Comparison of ENCODE assay signal across 31 cellular contexts in genomic region chr7:42035205-42035604, GRCh38.
A peak's percentile ranks its signal among the peaks of the same experiment; 100 is the strongest.
DNase-seq lines count a peak whose midpoint lies in the region; ATAC-seq and TF ChIP-seq lines count a peak whose summit lies in the region.
"Had no signal": no experiment of that assay in that cellular context is flagged by ENCODE, and none has a peak within 500 bp of the region (broad histone marks: within the 10 kb centered on the region; RNA-seq: fewer than 3 reads in every experiment).

No MANE protein-coding gene starts in this region.

- no peak for TF ChIP-seq CTCF in fibroblast of the aortic adventitia (IDR thresholded peaks at IDR 0.05; ENCODE audit: insufficient read depth, low read length)
- no peak for TF ChIP-seq CTCF in type B pancreatic cell (conservative IDR thresholded peaks at IDR 0.05)

- peaks cover under 1% of the 10 kb centered on the region for H3K4me1 Mint-ChIP-seq in type B pancreatic cell (ENCODE audit: unreplicated experiment)
- H3K4me1 Mint-ChIP-seq: activated CD4-positive, alpha-beta T cell treated with anti-CD3 and anti-CD28 coated beads for 36 hours; CD4-positive, CD25-positive, alpha-beta regulatory T cell; naive thymus-derived CD4-positive, alpha-beta T cell had no signal

- DNase-seq in GM04503 (ENCODE audit: low read depth) (peak; percentile 31), RKO (ENCODE audit: low spot score) (peak; percentile 0), fibroblast of the aortic adventitia (ENCODE audit: low read depth) (peak; percentile 59), pons (ENCODE audit: low spot score) (peak; percentile 34), NCI-H146 (lab: John Stamatoyannopoulos, UW) (no peak), type B pancreatic cell (ENCODE audit: extremely low spot score, unreplicated experiment) (no peak)
- DNase-seq: activated CD4-positive, alpha-beta T cell treated with anti-CD3 and anti-CD28 coated beads for 36 hours; activated CD8-positive, alpha-beta T cell treated with anti-CD3 and anti-CD28 coated beads for 36 hours; activated naive CD4-positive, alpha-beta T cell treated with anti-CD3 and anti-CD28 coated beads for 36 hours; Calu3; CD4-positive, CD25-positive, alpha-beta regulatory T cell; DND-41; GF-D8; GOT3; Karpas-422; midbrain; MV-4-11; naive thymus-derived CD4-positive, alpha-beta T cell; NCI-H1436; NCI-H2081 treated with DMSO at 0.1 percent for 48 hours; NCI-H2227 treated with DMSO at 0.1 percent for 48 hours; NCI-H526 treated with DMSO at 0.1 percent for 48 hours; PC-9; SHP77 treated with DMSO at 0.1 percent for 48 hours; stimulated activated CD4-positive, alpha-beta T cell treated with anti-CD3 and anti-CD28 coated beads, Interleukin-15, amount 100 ng/mL, for 24 hours; stimulated activated CD4-positive, alpha-beta T cell treated with anti-CD3 and anti-CD28 coated beads, Interleukin-4, amount 100 ng/mL, for 4 hours had no signal

- no peaks in the 10 kb centered on the region for H3K27me3 Mint-ChIP-seq in type B pancreatic cell
- H3K27me3 Mint-ChIP-seq: brain; CD4-positive, CD25-positive, alpha-beta regulatory T cell had no signal

- no peak overlapping the region for H3K4me3 ChIP-seq in fibroblast of the aortic adventitia (ENCODE audit: low read depth, low read length)
- H3K4me3 ChIP-seq: PC-9, prostate gland had no signal

- H3K27ac Mint-ChIP-seq in type B pancreatic cell, result no peak overlapping the region
- H3K27ac Mint-ChIP-seq: activated CD4-positive, alpha-beta T cell treated with anti-CD3 and anti-CD28 coated beads for 36 hours; activated CD8-positive, alpha-beta T cell treated with anti-CD3 and anti-CD28 coated beads for 36 hours; activated naive CD4-positive, alpha-beta T cell treated with anti-CD3 and anti-CD28 coated beads for 36 hours; CD4-positive, CD25-positive, alpha-beta regulatory T cell; naive thymus-derived CD4-positive, alpha-beta T cell; T-helper 2 cell treated with Interferon-gamma antibody and Interleukin-4, amounts not matched to agents 5 μg/mL and 100 μg/mL, for 36 hours had no signal

- ATAC-seq in HG02759 (IDR thresholded peaks at IDR 0.05; ENCODE audit: unreplicated experiment), result no peak
- ATAC-seq in HG02870 (IDR thresholded peaks at IDR 0.05; ENCODE audit: unreplicated experiment), result no peak
- ATAC-seq: activated CD4-positive, alpha-beta T cell treated with anti-CD3 and anti-CD28 coated beads for 36 hours; activated CD8-positive, alpha-beta T cell treated with anti-CD3 and anti-CD28 coated beads for 36 hours; naive thymus-derived CD4-positive, alpha-beta T cell had no signal

- peaks cover 47% of the 10 kb centered on the region for H3K36me3 Mint-ChIP-seq in type B pancreatic cell
- H3K36me3 Mint-ChIP-seq: CD4-positive, CD25-positive, alpha-beta regulatory T cell; naive thymus-derived CD4-positive, alpha-beta T cell had no signal

- no peaks in the 10 kb centered on the region for H3K9me3 Mint-ChIP-seq in type B pancreatic cell
- H3K9me3 Mint-ChIP-seq: activated CD8-positive, alpha-beta T cell treated with anti-CD3 and anti-CD28 coated beads for 36 hours; activated naive CD4-positive, alpha-beta T cell treated with anti-CD3 and anti-CD28 coated beads for 36 hours; CD4-positive, CD25-positive, alpha-beta regulatory T cell; naive thymus-derived CD4-positive, alpha-beta T cell; T-helper 2 cell treated with Interferon-gamma antibody and Interleukin-4, amounts not matched to agents 5 μg/mL and 100 μg/mL, for 36 hours had no signal

- no peak overlapping the region for H3K4me3 Mint-ChIP-seq in type B pancreatic cell
- H3K4me3 Mint-ChIP-seq: activated CD4-positive, alpha-beta T cell treated with anti-CD3 and anti-CD28 coated beads for 36 hours; activated CD8-positive, alpha-beta T cell treated with anti-CD3 and anti-CD28 coated beads for 36 hours; activated naive CD4-positive, alpha-beta T cell treated with anti-CD3 and anti-CD28 coated beads for 36 hours; brain; CD4-positive, CD25-positive, alpha-beta regulatory T cell; naive thymus-derived CD4-positive, alpha-beta T cell; T-helper 2 cell treated with Interferon-gamma antibody and Interleukin-4, amounts not matched to agents 5 μg/mL and 100 μg/mL, for 36 hours had no signal

Comparison
In these comparisons a context has a peak if more than half of its experiments do, and no peak if none do; other contexts are left out.
1. DNase-seq: peak in GM04503 (single experiment), RKO (single experiment), fibroblast of the aortic adventitia (single experiment) and pons (single experiment); none in NCI-H146 (single experiment) and type B pancreatic cell (single experiment).